9 cellular contexts compared by ENCODE assay signal in the genomic region with DNA sequence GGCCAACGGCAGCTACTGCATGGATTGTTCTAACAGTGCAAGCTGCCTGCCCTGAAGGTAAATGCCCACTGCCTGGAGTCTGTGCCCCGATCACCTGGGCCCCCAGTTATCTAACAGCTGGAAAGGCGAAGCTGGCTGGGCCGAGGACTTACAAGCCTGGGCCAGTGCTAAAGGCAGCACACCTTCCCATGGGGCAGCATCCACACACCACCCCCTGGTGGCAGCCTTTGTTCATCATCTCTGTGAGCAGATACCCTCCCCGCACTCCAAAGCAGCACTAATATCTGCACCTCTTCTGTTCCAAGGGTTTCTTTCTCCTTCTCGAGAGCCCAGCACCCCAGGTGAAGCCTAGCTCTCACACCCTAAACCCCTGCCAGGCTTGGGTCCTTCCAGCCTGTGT. TPM values are rescaled to one million over a fixed set of nuclear protein-coding genes. Genes with fewer than 3 reads are reported as not detected.
A peak's percentile ranks its signal among the peaks of the same experiment; 100 is the strongest.
DNase-seq lines count a peak whose midpoint lies in the region; ATAC-seq and TF ChIP-seq lines count a peak whose summit lies in the region.
"Had no signal": no experiment of that assay in that cellular context is flagged by ENCODE, and none has a peak within 500 bp of the region (broad histone marks: within the 10 kb centered on the region; RNA-seq: fewer than 3 reads in every experiment).

No MANE protein-coding gene starts in this region.

- ATAC-seq in heart right ventricle: peak in 6 of 8 donors; percentile 43 to 75 (median 60)
- no peak for ATAC-seq in HG03108 (IDR thresholded peaks at IDR 0.05; ENCODE audit: unreplicated experiment)

- H3K4me3 ChIP-seq in H7 (ENCODE audit: insufficient read depth, low read depth, low read length) (no peak overlapping the region), heart right ventricle (no peak overlapping the region)
- H3K4me3 ChIP-seq: skin epidermis had no signal

- intact Hi-C loops in heart right ventricle (cut with DNase I): loop anchor here in 9 of 10 donors (2.0 to 10.0 kb wide), 9 partner anchors 86 to 391 kb away; no protein-coding TSS in a partner anchor

- H3K36me3 ChIP-seq in H7 (replicated peaks; ENCODE audit: control insufficient read depth, insufficient read depth, low read length) (no peaks in the 10 kb centered on the region), heart right ventricle (no peaks in the 10 kb centered on the region)

- DNase-seq in NCI-H345 (lab: John Stamatoyannopoulos, UW) (peak; percentile 46), NCI-H345 treated with DMSO at 0.1 percent for 48 hours (lab: John Stamatoyannopoulos, UW; ENCODE audit: unreplicated experiment) (no peak), H7 (peak; percentile 80), NCI-H1092 treated with DMSO at 0.1 percent for 48 hours (lab: John Stamatoyannopoulos, UW) (peak; percentile 37), heart right ventricle (peak; percentile 37 to 47)
- DNase-seq in activated CD8-positive, alpha-beta memory T cell treated with anti-CD3 and anti-CD28 coated beads for 24 hours: peak; percentile 69
- DNase-seq in stimulated activated CD8-positive, alpha-beta memory T cell treated with anti-CD3 and anti-CD28 coated beads, Interleukin-2, amount 100 ng/mL, for 48 hours (ENCODE audit: low read depth in 2 of 2): peak; percentile 27 to 33

- peak; percentile 23 to 55 (median 48) for TF ChIP-seq CTCF in heart right ventricle (IDR thresholded peaks at IDR 0.05)

- no peaks in the 10 kb centered on the region for H3K9me3 ChIP-seq in heart right ventricle

- 79 to 82% methylated on average over 6 of the region's 6 CpGs for WGBS in heart right ventricle, 2 donors

- no peak overlapping the region for H3K27ac ChIP-seq in heart right ventricle
- H3K27ac ChIP-seq: skin epidermis had no signal

- no peaks in the 10 kb centered on the region; the same call in 1 of the 2 replicates for H3K27me3 ChIP-seq in H7 (ENCODE audit: control insufficient read depth, insufficient read depth, low read length)
- no peaks in the 10 kb centered on the region for H3K27me3 ChIP-seq in heart right ventricle

- H3K4me1 ChIP-seq in heart right ventricle: peaks cover 0 to 27% (median 12%) of the 10 kb centered on the region in 9 donors

RNA-seq across cellular contexts. Expression of a gene that starts 7.6 kb away (rescaled TPM):
- 0.26 TPM in 1 of 2 replicates, not detected in the other for total RNA-seq in H7 (2014; rRNA removed; shearing (Covaris generic))
- total RNA-seq in heart right ventricle: 10 to 100 TPM in 2 of 10 donors, 1 to 10 TPM in 8; 3.2 to 10.9 (median 5.8) TPM
- polyA plus RNA-seq in heart right ventricle: 1 to 10 TPM; 3.1 to 3.8 TPM
